Comparison of ENCODE assay signal across 14 cellular contexts in the genomic region with DNA sequence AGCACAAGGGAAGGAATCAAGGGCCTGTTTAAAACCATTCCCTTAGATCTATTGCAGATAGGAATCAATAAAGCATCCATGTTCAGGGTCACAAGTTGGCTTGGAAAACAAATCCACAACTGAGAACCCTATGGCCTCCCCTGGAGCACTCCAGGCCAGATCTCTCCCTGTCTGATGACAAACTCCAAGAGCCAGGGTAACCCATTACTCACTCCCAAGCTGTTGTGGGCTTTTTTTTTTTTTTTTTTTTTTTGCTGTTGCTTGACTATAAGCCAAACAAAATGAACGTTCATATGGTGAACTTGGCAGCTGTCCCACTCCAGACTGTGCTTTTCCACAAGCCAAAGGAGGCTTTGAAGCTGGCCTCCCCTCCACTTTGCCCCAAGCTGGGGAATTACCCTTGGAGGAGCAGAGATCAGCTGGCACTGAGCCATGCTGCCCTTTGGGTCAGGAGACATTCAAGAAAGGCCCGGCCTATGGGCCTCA. TPM values are rescaled to one million over a fixed set of nuclear protein-coding genes. Genes with fewer than 3 reads are reported as not detected.
DNase-seq lines count a peak whose midpoint lies in the region; ATAC-seq and TF ChIP-seq lines count a peak whose summit lies in the region.
"Had no signal": no experiment of that assay in that cellular context is flagged by ENCODE, and none has a peak within 500 bp of the region (broad histone marks: within the 10 kb centered on the region; RNA-seq: fewer than 3 reads in every experiment).

No MANE protein-coding gene starts in this region.

- no peak overlapping the region for H3K4me3 Mint-ChIP-seq in endothelial cell (ENCODE audit: unreplicated experiment)
- H3K4me3 Mint-ChIP-seq in stimulated activated effector memory CD8-positive, alpha-beta T cell treated with anti-CD3 and anti-CD28 coated beads, Interleukin-12 subunit alpha, Interleukin-12 subunit beta, amount 100 ng/mL, for 72 hours, result no peak overlapping the region
- H3K4me3 Mint-ChIP-seq: activated CD4-positive, alpha-beta memory T cell treated with anti-CD3 and anti-CD28 coated beads for 36 hours; naive thymus-derived CD4-positive, alpha-beta T cell had no signal

- no peak overlapping the region for H2AFZ ChIP-seq in GM23248

- no peaks in the 10 kb centered on the region for H3K9me2 ChIP-seq in GM23248 (ENCODE audit: insufficient read depth)

- H3K36me3 ChIP-seq in GM23248 (ENCODE audit: low read depth) (no peaks in the 10 kb centered on the region), psoas muscle (ENCODE audit: insufficient read depth in 1 of 2, low read depth in 1 of 2) (no peaks in the 10 kb centered on the region)

- DNase-seq in GM23248 (peak; percentile 42), NCI-H82 treated with DMSO at 0.1 percent for 48 hours (lab: John Stamatoyannopoulos, UW; ENCODE audit: unreplicated experiment) (peak; percentile 49), epithelial cell of proximal tubule (ENCODE audit: low read depth) (peak; percentile 78), psoas muscle (peak; percentile 21 to 49), endothelial cell (ENCODE audit: low spot score) (no peak)
- no peak for DNase-seq in stimulated activated effector memory CD8-positive, alpha-beta T cell treated with anti-CD3 and anti-CD28 coated beads, Interleukin-12 subunit alpha, Interleukin-12 subunit beta, amount 100 ng/mL, for 72 hours (ENCODE audit: low spot score in 2 of 2)
- DNase-seq: activated CD4-positive, alpha-beta memory T cell treated with anti-CD3 and anti-CD28 coated beads for 36 hours; HCEC 1CT; naive thymus-derived CD4-positive, alpha-beta T cell; NCI-H1048; stimulated activated CD8-positive, alpha-beta memory T cell treated with anti-CD3 and anti-CD28 coated beads, Interleukin-4, amount 100 ng/mL, for 48 hours had no signal

- WGBS in GM23248 (ENCODE audit: low coverage in 1 of 2, low lambda C conversion rate in 2 of 2, missing lambda C conversion rate in 2 of 2), 2 experiments, result 27 to 53% methylated on average over 2 of the region's 2 CpGs
- WGBS in psoas muscle, 3 donors, result 22 to 32% (median 31%) methylated on average over 2 of the region's 2 CpGs

- no peaks in the 10 kb centered on the region for H4K20me1 ChIP-seq in GM23248 (ENCODE audit: insufficient read depth)

- no peaks in the 10 kb centered on the region for H3K27me3 Mint-ChIP-seq in endothelial cell (ENCODE audit: unreplicated experiment)
- H3K27me3 Mint-ChIP-seq: activated CD4-positive, alpha-beta memory T cell treated with anti-CD3 and anti-CD28 coated beads for 36 hours; naive thymus-derived CD4-positive, alpha-beta T cell had no signal

- peaks cover 11% of the 10 kb centered on the region for H3K4me1 Mint-ChIP-seq in endothelial cell (ENCODE audit: unreplicated experiment)
- no peaks in the 10 kb centered on the region for H3K4me1 Mint-ChIP-seq in stimulated activated effector memory CD8-positive, alpha-beta T cell treated with anti-CD3 and anti-CD28 coated beads, Interleukin-12 subunit alpha, Interleukin-12 subunit beta, amount 100 ng/mL, for 72 hours
- H3K4me1 Mint-ChIP-seq: naive thymus-derived CD4-positive, alpha-beta T cell had no signal

- H3K27me3 ChIP-seq in GM23248 (replicated peaks; ENCODE audit: insufficient read depth), result no peaks in the 10 kb centered on the region
- H3K27me3 ChIP-seq in psoas muscle (ENCODE audit: insufficient read depth in 3 of 3, low read length in 2 of 3), result no peaks in the 10 kb centered on the region

- H3K79me2 ChIP-seq in GM23248 (ENCODE audit: insufficient read depth), result no peaks in the 10 kb centered on the region

- H3K4me1 ChIP-seq in GM23248 (ENCODE audit: insufficient read depth) (0 out of 2 replicates have a peak, but pooled peaks cover 6% of the 10 kb centered on the region), psoas muscle (no peaks in the 10 kb centered on the region)

- intact Hi-C loops in psoas muscle (cut with DNase I), result no loop called here

- no peak for ATAC-seq in psoas muscle
- ATAC-seq in HG02973 (IDR thresholded peaks at IDR 0.05; ENCODE audit: unreplicated experiment), result no peak
- ATAC-seq in HG02678 (IDR thresholded peaks at IDR 0.05; ENCODE audit: unreplicated experiment), result no peak
- no peak for ATAC-seq in stimulated activated effector memory CD8-positive, alpha-beta T cell treated with anti-CD3 and anti-CD28 coated beads, Interleukin-12 subunit alpha, Interleukin-12 subunit beta, amount 100 ng/mL, for 72 hours
- ATAC-seq: naive thymus-derived CD4-positive, alpha-beta T cell had no signal

- H3K4me3 ChIP-seq in GM23248 (no peak overlapping the region), epithelial cell of proximal tubule (ENCODE audit: low read depth, low read length) (no peak overlapping the region), psoas muscle (no peak overlapping the region)
- H3K4me3 ChIP-seq: dorsolateral prefrontal cortex had no signal

- no peak overlapping the region for H3K27ac Mint-ChIP-seq in endothelial cell (ENCODE audit: unreplicated experiment)
- no peak overlapping the region for H3K27ac Mint-ChIP-seq in stimulated activated effector memory CD8-positive, alpha-beta T cell treated with anti-CD3 and anti-CD28 coated beads, Interleukin-12 subunit alpha, Interleukin-12 subunit beta, amount 100 ng/mL, for 72 hours
- H3K27ac Mint-ChIP-seq: activated CD4-positive, alpha-beta memory T cell treated with anti-CD3 and anti-CD28 coated beads for 36 hours had no signal

- no peaks in the 10 kb centered on the region for H3K9me3 Mint-ChIP-seq in endothelial cell (ENCODE audit: unreplicated experiment)
- H3K9me3 Mint-ChIP-seq in stimulated activated effector memory CD8-positive, alpha-beta T cell treated with anti-CD3 and anti-CD28 coated beads, Interleukin-12 subunit alpha, Interleukin-12 subunit beta, amount 100 ng/mL, for 72 hours, result no peaks in the 10 kb centered on the region

- in situ Hi-C loops in GM23248 (cut with MboI), result no loop called here

- no peak overlapping the region for H3K9ac ChIP-seq in GM23248

- no peaks in the 10 kb centered on the region for H3F3A ChIP-seq in GM23248 (ENCODE audit: insufficient read depth)

- TF ChIP-seq CTCF in epithelial cell of proximal tubule (conservative IDR thresholded peaks at IDR 0.05; ENCODE audit: low read depth, low read length) (no peak), psoas muscle (IDR thresholded peaks at IDR 0.05) (no peak), endothelial cell (IDR thresholded peaks at IDR 0.05; ENCODE audit: unreplicated experiment) (no peak)

- H3K4me2 ChIP-seq in GM23248 (ENCODE audit: unreplicated experiment), result no peak overlapping the region

- H3K36me3 Mint-ChIP-seq in endothelial cell (ENCODE audit: low read depth, unreplicated experiment), result no peaks in the 10 kb centered on the region
- no peaks in the 10 kb centered on the region for H3K36me3 Mint-ChIP-seq in stimulated activated effector memory CD8-positive, alpha-beta T cell treated with anti-CD3 and anti-CD28 coated beads, Interleukin-12 subunit alpha, Interleukin-12 subunit beta, amount 100 ng/mL, for 72 hours
- H3K36me3 Mint-ChIP-seq: activated CD4-positive, alpha-beta memory T cell treated with anti-CD3 and anti-CD28 coated beads for 36 hours; naive thymus-derived CD4-positive, alpha-beta T cell had no signal

- H3K27ac ChIP-seq in GM23248 (no peak overlapping the region), psoas muscle (no peak overlapping the region)
- H3K27ac ChIP-seq: dorsolateral prefrontal cortex had no signal

- H3K9me3 ChIP-seq in GM23248 (ENCODE audit: low read depth) (no peaks in the 10 kb centered on the region), psoas muscle (no peaks in the 10 kb centered on the region)

RNA-seq across cellular contexts. Expression of gene VAV3, which starts 35.7 kb away (rescaled TPM):
- total RNA-seq in GM23248 (2014; rRNA removed; shearing (Covaris generic)), result under 0.01 and 0.63 TPM in 2 replicates
- polyA plus RNA-seq in GM23248 (2016; fragmentation: Nextera tagmentation; extraction: Ambion mirVana) (0.23 and 0.24 TPM in 2 replicates), psoas muscle (under 1 TPM; 0.28 to 0.72 (median 0.30) TPM)
- total RNA-seq in epithelial cell of proximal tubule (8.3 and 9.7 TPM in 2 replicates), psoas muscle (1 to 10 TPM in 3 of 4 donors, under 1 TPM in 1; 0.71 to 1.7 (median 1.3) TPM), endothelial cell (ENCODE audit: unreplicated experiment) (159 TPM)

Comparison
In these comparisons a context has a peak if more than half of its experiments do, and no peak if none do; other contexts are left out.
1. DNase-seq: peak in GM23248 (single experiment), NCI-H82 treated with DMSO at 0.1 percent for 48 hours (single experiment), epithelial cell of proximal tubule (single experiment) and psoas muscle (2 of 2); none in endothelial cell (single experiment) and stimulated activated effector memory CD8-positive, alpha-beta T cell treated with anti-CD3 and anti-CD28 coated beads, Interleukin-12 subunit alpha, Interleukin-12 subunit beta, amount 100 ng/mL, for 72 hours (0 of 2).
2. RNA of gene VAV3, which starts 35.7 kb away (total RNA-seq): 159 TPM in endothelial cell (single experiment); 8.3 to 9.7 TPM in epithelial cell of proximal tubule, 0.71 to 1.7 TPM in psoas muscle and under 0.01 to 0.63 TPM in GM23248; every median in the first group is over 10 times any median in the second.